Comparison of ENCODE assay signal across 8 cellular contexts in the genomic region with DNA sequence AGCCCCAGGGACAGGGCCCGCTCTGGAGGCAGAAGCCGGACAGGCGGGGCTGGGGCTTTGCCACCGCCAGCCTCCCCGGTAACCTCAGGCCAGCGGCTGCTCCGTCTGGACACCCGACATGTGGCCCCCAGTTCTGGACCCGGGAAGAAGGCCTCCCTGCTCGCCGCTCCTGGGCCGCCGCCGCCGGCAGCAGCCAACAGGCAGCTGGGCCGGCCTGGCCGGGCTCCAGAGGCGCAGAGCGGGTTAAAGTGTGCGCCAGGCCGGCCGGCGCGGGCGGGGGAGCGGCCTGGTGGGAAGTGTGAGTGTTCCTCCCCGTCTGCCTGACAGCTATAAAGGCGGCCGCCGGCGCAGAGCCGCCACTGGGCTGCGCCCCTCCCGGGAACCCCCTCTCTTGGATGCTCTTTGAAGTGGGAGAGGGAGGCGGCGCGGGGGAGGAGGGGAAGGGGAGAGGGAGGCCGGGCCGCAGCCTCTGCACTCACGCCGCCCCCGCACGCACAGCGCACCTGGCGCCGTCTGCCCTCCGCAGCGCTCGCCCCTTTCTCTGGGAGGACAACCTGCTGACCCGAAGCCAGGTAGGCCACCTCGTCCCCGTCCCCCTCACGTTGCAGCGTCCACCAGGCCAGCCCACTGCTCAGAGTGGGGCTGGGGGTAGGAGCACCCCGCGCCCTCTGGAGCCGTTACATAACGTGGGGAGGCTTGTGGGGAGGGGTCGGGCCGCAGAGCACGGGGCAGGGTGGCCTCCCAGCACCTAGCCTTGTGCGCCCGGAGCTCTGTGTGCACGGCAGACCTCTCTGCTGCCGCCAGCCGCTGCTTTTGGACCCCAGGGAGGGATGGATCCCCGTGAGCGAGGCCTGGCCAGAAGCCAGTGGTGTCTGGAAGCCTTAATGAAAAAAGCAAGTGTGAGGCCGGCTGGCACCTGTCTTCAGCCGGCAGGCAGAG. TPM values are rescaled to one million over a fixed set of nuclear protein-coding genes. Genes with fewer than 3 reads are reported as not detected.
DNase-seq lines count a peak whose midpoint lies in the region; ATAC-seq and TF ChIP-seq lines count a peak whose summit lies in the region.

Gene ADAMTSL2 (plus strand): TSS at position 359 of the 939 bp plus-strand sequence. CDS start 2,009 bp downstream, outside the sequence.

- H3K27me3 Mint-ChIP-seq in progenitor cell of endocrine pancreas, result peaks cover 33% of the 10 kb centered on the region

- no peak for ATAC-seq in GM19324 (IDR thresholded peaks at IDR 0.05; ENCODE audit: low FRiP score, unreplicated experiment)

- no peaks in the 10 kb centered on the region for H3K4me1 Mint-ChIP-seq in progenitor cell of endocrine pancreas (ENCODE audit: low read depth)

- no peak for TF ChIP-seq CTCF in progenitor cell of endocrine pancreas (IDR thresholded peaks at IDR 0.05; ENCODE audit: unreplicated experiment)

- intact Hi-C loops in cardiac septum (cut with DNase I), result loop anchor here (5.0 kb wide), 1 partner anchor 38 kb away; no protein-coding TSS in a partner anchor

- H3K4me3 Mint-ChIP-seq in progenitor cell of endocrine pancreas (ENCODE audit: low read depth), result no peak within 1 kb of the TSS

- DNase-seq in COR-L47 (lab: John Stamatoyannopoulos, UW), result peak; percentile 87
- DNase-seq in NCI-H1417 treated with DMSO at 0.1 percent for 48 hours (lab: John Stamatoyannopoulos, UW), result peak; percentile 58
- peak; percentile 29 to 52 for DNase-seq in activated T-cell treated with anti-CD3 and anti-CD28 coated beads, Interleukin-2, amount 50 U/mL, for 48 hours
- peak; percentile 85 for DNase-seq in cardiac septum (ENCODE audit: low spot score)
- DNase-seq in pons (ENCODE audit: low spot score), result peak; percentile 74
- no peak for DNase-seq in RKO (ENCODE audit: low spot score)
- no peak for DNase-seq in progenitor cell of endocrine pancreas (ENCODE audit: low spot score, unreplicated experiment)

- no peaks in the 10 kb centered on the region for H3K36me3 Mint-ChIP-seq in progenitor cell of endocrine pancreas (ENCODE audit: insufficient read depth)

- no peak within 1 kb of the TSS for H3K27ac Mint-ChIP-seq in progenitor cell of endocrine pancreas

- no peaks in the 10 kb centered on the region for H3K9me3 Mint-ChIP-seq in progenitor cell of endocrine pancreas (ENCODE audit: low read depth)

RNA-seq across cellular contexts. Expression of gene ADAMTSL2, which starts in this region (rescaled TPM):
- total RNA-seq in cardiac septum (9.6 TPM), progenitor cell of endocrine pancreas (0.07 and 0.14 TPM in 2 replicates)

Comparison
In these comparisons a context has a peak if more than half of its experiments do, and no peak if none do; other contexts are left out.
1. DNase-seq: peak in COR-L47 (single experiment), NCI-H1417 treated with DMSO at 0.1 percent for 48 hours (single experiment), activated T-cell treated with anti-CD3 and anti-CD28 coated beads, Interleukin-2, amount 50 U/mL, for 48 hours (2 of 2), cardiac septum (single experiment) and pons (single experiment); none in RKO (single experiment) and progenitor cell of endocrine pancreas (single experiment).